In genomic region chr19:56080669-56081401, GRCh38 we compare ENCODE assay signal across 8 cellular contexts. TPM values are rescaled to one million over a fixed set of nuclear protein-coding genes. Genes with fewer than 3 reads are reported as not detected.
DNase-seq lines count a peak whose midpoint lies in the region; ATAC-seq lines count a peak whose summit lies in the region.

No MANE protein-coding gene starts in this region.

- no peaks in the 10 kb centered on the region for H3K79me1 ChIP-seq in mesendoderm (ENCODE audit: low read length)

- H3K27ac ChIP-seq in mesendoderm (ENCODE audit: low read depth, low read length) = no peak overlapping the region

- peak overlapping the region; percentile 35 for H3K4me2 ChIP-seq in mesendoderm (ENCODE audit: low read length)

- H3K9me3 Mint-ChIP-seq in activated CD4-positive, alpha-beta memory T cell treated with anti-CD3 and anti-CD28 coated beads for 36 hours = peaks cover 2% of the 10 kb centered on the region

- peaks cover 12% of the 10 kb centered on the region for H3K4me1 Mint-ChIP-seq in activated CD4-positive, alpha-beta memory T cell treated with anti-CD3 and anti-CD28 coated beads for 36 hours (ENCODE audit: low read depth)

- peak overlapping the region; percentile 62 for H3K56ac ChIP-seq in mesendoderm (ENCODE audit: low read length)

- peaks cover 6% of the 10 kb centered on the region for H3K27me3 Mint-ChIP-seq in activated CD4-positive, alpha-beta memory T cell treated with anti-CD3 and anti-CD28 coated beads for 36 hours

- intact Hi-C loops in activated CD4-positive, alpha-beta memory T cell treated with anti-CD3 and anti-CD28 coated beads for 36 hours (cut with micrococcal nuclease) = loop anchor here (1.0 to 5.0 kb wide), 3 partner anchors 91 to 251 kb away; no protein-coding TSS in a partner anchor

- no peak overlapping the region for H2BK120ac ChIP-seq in mesendoderm (ENCODE audit: low read depth, low read length)

- DNase-seq in NCI-H524 (lab: John Stamatoyannopoulos, UW) = peak; percentile 81
- DNase-seq in activated CD4-positive, alpha-beta memory T cell treated with anti-CD3 and anti-CD28 coated beads for 36 hours = peak; percentile 84
- DNase-seq in effector CD8-positive, alpha-beta T cell (lab: John Stamatoyannopoulos, UW) = peak; percentile 36
- peak; percentile 87 for DNase-seq in mesendoderm
- DNase-seq in stimulated activated CD8-positive, alpha-beta memory T cell treated with anti-CD3 and anti-CD28 coated beads, Interleukin-12 subunit alpha, Interleukin-12 subunit beta, amount 100 ng/mL, for 1 hour (ENCODE audit: low read depth) = peak; percentile 30

- no peak overlapping the region for H3K27ac Mint-ChIP-seq in activated CD4-positive, alpha-beta memory T cell treated with anti-CD3 and anti-CD28 coated beads for 36 hours

- H3K18ac ChIP-seq in mesendoderm (ENCODE audit: low read length) = no peak overlapping the region

- H2BK5ac ChIP-seq in mesendoderm (ENCODE audit: low read length) = no peak overlapping the region

- H3K36me3 ChIP-seq in mesendoderm (ENCODE audit: control insufficient read depth, insufficient read depth, low read length) = peaks cover 2% of the 10 kb centered on the region

- no peak overlapping the region for H2AK5ac ChIP-seq in mesendoderm (ENCODE audit: low read length)

- H2BK15ac ChIP-seq in mesendoderm (replicated peaks; ENCODE audit: low read depth) = no peak overlapping the region

- H3K4me3 ChIP-seq in mesendoderm (ENCODE audit: low read length) = no peak overlapping the region

- ATAC-seq in GM18498 (IDR thresholded peaks at IDR 0.05; ENCODE audit: unreplicated experiment) (peak; percentile 77), HG03064 (IDR thresholded peaks at IDR 0.05; ENCODE audit: low read depth, unreplicated experiment) (peak; percentile 86), GM18517 (IDR thresholded peaks at IDR 0.05; ENCODE audit: unreplicated experiment) (no peak)

- H3K27me3 ChIP-seq in mesendoderm (ENCODE audit: insufficient read depth, low read length, poor library complexity) = no peaks in the 10 kb centered on the region

- H3K4me3 Mint-ChIP-seq in activated CD4-positive, alpha-beta memory T cell treated with anti-CD3 and anti-CD28 coated beads for 36 hours = peak overlapping the region; percentile 51

- H3K36me3 Mint-ChIP-seq in activated CD4-positive, alpha-beta memory T cell treated with anti-CD3 and anti-CD28 coated beads for 36 hours = no peaks in the 10 kb centered on the region

- H4K5ac ChIP-seq in mesendoderm (ENCODE audit: low read length) = no peak overlapping the region

- H4K8ac ChIP-seq in mesendoderm (ENCODE audit: low read depth, low read length) = no peak overlapping the region

- no peak overlapping the region for H3K4ac ChIP-seq in mesendoderm (ENCODE audit: low read depth, low read length)

- CTCF ChIA-PET in activated CD4-positive, alpha-beta memory T cell treated with anti-CD3 and anti-CD28 coated beads for 36 hours (lab: Charles Lee) = interaction anchor here (0.6 to 4.8 kb wide), 21 partner anchors 9 to 1018 kb away, joined by 3 to 27 read pairs (median 4); partner anchors contain the start of genes ZNF787 and ZSCAN5A

- H3K9ac ChIP-seq in mesendoderm (ENCODE audit: low read length) = peak overlapping the region; percentile 55

- POLR2A ChIA-PET in activated CD4-positive, alpha-beta memory T cell treated with anti-CD3 and anti-CD28 coated beads for 36 hours (lab: Charles Lee) = no interaction called here

- no CpG with 5 or more reads among the region's 36 CpGs for WGBS in mesendoderm (ENCODE audit: extremely low coverage, insufficient coverage, low lambda C conversion rate)

- no peak overlapping the region for H3K23ac ChIP-seq in mesendoderm (ENCODE audit: low read length)

- peaks cover 3% of the 10 kb centered on the region for H3K4me1 ChIP-seq in mesendoderm (ENCODE audit: control insufficient read depth, low read depth, low read length)

- H3K79me2 ChIP-seq in mesendoderm (ENCODE audit: control insufficient read depth, insufficient read depth, low read length) = no peaks in the 10 kb centered on the region

RNA-seq across cellular contexts. Expression of gene ZNF787, which starts 40.3 kb away (rescaled TPM):
- total RNA-seq in activated CD4-positive, alpha-beta memory T cell treated with anti-CD3 and anti-CD28 coated beads for 36 hours = 10 to 100 TPM; 25.3 to 25.5 TPM
- polyA plus RNA-seq in mesendoderm (2013, experiment 1 of 2) = 50.7 TPM
- 51.3 TPM for polyA plus RNA-seq in mesendoderm (2013, experiment 2 of 2)

Comparison
In these comparisons a context has a peak if more than half of its experiments do, and no peak if none do; other contexts are left out.
1. DNase-seq: peak in every context shown above with its lines; median percentile 87 in mesendoderm; 84 in activated CD4-positive, alpha-beta memory T cell treated with anti-CD3 and anti-CD28 coated beads for 36 hours; 81 in NCI-H524; 36 in effector CD8-positive, alpha-beta T cell; 30 in stimulated activated CD8-positive, alpha-beta memory T cell treated with anti-CD3 and anti-CD28 coated beads, Interleukin-12 subunit alpha, Interleukin-12 subunit beta, amount 100 ng/mL, for 1 hour.